Comparison of ENCODE assay signal across 8 cellular contexts in genomic region chr1:228276361-228276831, GRCh38.
DNase-seq lines count a peak whose midpoint lies in the region; ATAC-seq and TF ChIP-seq lines count a peak whose summit lies in the region.

No MANE protein-coding gene starts in this region.

- H3K36me3 ChIP-seq in lower lobe of right lung (peaks cover 14% of the 10 kb centered on the region), tibial artery (peaks cover 0 to 34% (median 0%) of the 10 kb centered on the region in 3 donors)

- H3K9me3 ChIP-seq in lower lobe of right lung (no peaks in the 10 kb centered on the region), tibial artery (no peaks in the 10 kb centered on the region)

- H3K36me3 Mint-ChIP-seq in T-helper 1 cell treated with Interleukin-12 subunit alpha and Interleukin-12 subunit beta and Interleukin-4 antibody, amounts not matched to agents 30 μg/mL and 1 μg/mL, for 36 hours (ENCODE audit: low read depth): no peaks in the 10 kb centered on the region

- H3K9me3 Mint-ChIP-seq in T-helper 1 cell treated with Interleukin-12 subunit alpha and Interleukin-12 subunit beta and Interleukin-4 antibody, amounts not matched to agents 30 μg/mL and 1 μg/mL, for 36 hours: no peaks in the 10 kb centered on the region

- intact Hi-C loops in lower lobe of right lung (cut with DNase I): no loop called here
- intact Hi-C loops in tibial artery (cut with DNase I; ENCODE audit: low total_unique reads): loop anchor here (10.0 kb wide), 1 partner anchor 102 kb away; no protein-coding TSS in a partner anchor

- TF ChIP-seq CTCF in astrocyte of the cerebellum (IDR thresholded peaks at IDR 0.05; ENCODE audit: low read depth, low read length, missing control alignments) (no peak), lower lobe of right lung (IDR thresholded peaks at IDR 0.05) (no peak), tibial artery (IDR thresholded peaks at IDR 0.05) (no peak)

- H3K27ac ChIP-seq in lower lobe of right lung (peak overlapping the region; percentile 18), tibial artery (peak overlapping the region; percentile 68 to 70)

- H3K27me3 ChIP-seq in lower lobe of right lung (ENCODE audit: low read depth) (no peaks in the 10 kb centered on the region), tibial artery (no peaks in the 10 kb centered on the region)

- peak; percentile 0 to 2 for ATAC-seq in lower lobe of right lung
- no peak for ATAC-seq in GM18519 (IDR thresholded peaks at IDR 0.05; ENCODE audit: low FRiP score, unreplicated experiment)

- H3K4me1 ChIP-seq in lower lobe of right lung (peaks cover 13% of the 10 kb centered on the region), tibial artery (peaks cover 0 to 25% (median 11%) of the 10 kb centered on the region in 4 donors)

- DNase-seq in T-helper 1 cell (no peak), astrocyte of the cerebellum (ENCODE audit: low read depth) (no peak), lower lobe of right lung (peak; percentile 48), tibial artery (peak in 1 of 2 donors; percentile 68), islet precursor cell (no peak), NCI-H82 treated with DMSO at 0.1 percent for 48 hours (lab: John Stamatoyannopoulos, UW; ENCODE audit: unreplicated experiment) (no peak)

- in situ Hi-C loops in astrocyte of the cerebellum (cut with HindIII; ENCODE audit: low sequenced_read_pairs): no loop called here

- peak overlapping the region; percentile 49 for H3K4me3 ChIP-seq in astrocyte of the cerebellum (ENCODE audit: low read depth, low read length)
- H3K4me3 ChIP-seq in lower lobe of right lung: peak overlapping the region; percentile 73
- H3K4me3 ChIP-seq in tibial artery: peak overlapping the region; percentile 56 to 84

- peaks cover 3% of the 10 kb centered on the region for H3K4me1 Mint-ChIP-seq in T-helper 1 cell treated with Interleukin-12 subunit alpha and Interleukin-12 subunit beta and Interleukin-4 antibody, amounts not matched to agents 30 μg/mL and 1 μg/mL, for 36 hours (ENCODE audit: low read depth)

- H3K4me3 Mint-ChIP-seq in T-helper 1 cell treated with Interleukin-12 subunit alpha and Interleukin-12 subunit beta and Interleukin-4 antibody, amounts not matched to agents 30 μg/mL and 1 μg/mL, for 36 hours: peak overlapping the region; percentile 61

- no peaks in the 10 kb centered on the region for H3K27me3 Mint-ChIP-seq in T-helper 1 cell treated with Interleukin-12 subunit alpha and Interleukin-12 subunit beta and Interleukin-4 antibody, amounts not matched to agents 30 μg/mL and 1 μg/mL, for 36 hours (ENCODE audit: low read depth)

- H3K27ac Mint-ChIP-seq in T-helper 1 cell treated with Interleukin-12 subunit alpha and Interleukin-12 subunit beta and Interleukin-4 antibody, amounts not matched to agents 30 μg/mL and 1 μg/mL, for 36 hours: no peak overlapping the region
